In the genomic region with DNA sequence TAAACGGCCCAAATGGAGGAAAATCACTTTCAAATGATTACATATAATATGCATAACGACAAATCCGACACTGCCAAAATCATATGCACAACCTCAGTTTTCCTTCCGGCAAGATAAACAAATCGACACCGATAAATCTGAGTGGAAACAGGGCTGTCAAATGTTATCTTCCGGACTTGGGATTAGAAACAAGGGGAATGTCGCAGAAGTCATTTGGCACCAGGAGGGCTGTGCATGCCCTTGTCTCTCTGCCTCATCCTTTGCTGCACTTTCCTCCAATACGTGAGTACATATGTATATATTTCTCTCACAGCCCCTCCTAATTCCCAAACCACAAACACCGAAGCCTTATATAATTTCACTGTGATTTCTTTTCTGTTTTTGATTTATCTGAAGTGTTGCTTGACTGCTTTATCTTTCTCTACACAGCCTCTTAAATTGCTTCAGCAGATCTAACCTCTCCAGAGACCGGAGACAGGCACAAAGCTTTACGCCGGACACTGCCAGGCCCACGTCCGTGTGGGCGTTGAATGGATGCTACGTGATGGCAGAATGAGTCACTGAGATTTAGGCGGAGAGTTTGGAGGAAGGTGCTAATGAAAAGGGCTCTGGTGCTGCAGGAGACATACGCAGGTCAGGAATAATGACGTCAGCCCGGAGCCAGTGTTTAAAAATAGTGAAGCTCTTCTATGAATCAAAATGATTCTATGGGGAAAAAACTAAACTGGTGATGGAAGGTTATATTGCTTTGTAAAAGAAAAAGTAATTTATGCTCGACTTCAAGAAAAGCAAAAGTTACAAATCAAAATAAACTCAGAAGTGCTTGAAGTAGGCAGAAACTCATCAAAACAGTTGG, we compare ENCODE assay signal across 1 cellular context.
A peak's percentile ranks its signal among the peaks of the same experiment; 100 is the strongest.
TF ChIP-seq lines count a peak whose summit lies in the region.

No MANE protein-coding gene starts in this region.

TF ChIP-seq in PFSK-1, 5 proteins besides CTCF, POLR2A, EP300 and RAD21 (continued from another document):
- 0 out of 4 replicates have a peak, but pooled peaks of 1 of the 2 experiments have one; percentile 30 for TF ChIP-seq REST (IDR thresholded peaks at IDR 0.05; ENCODE audit: insufficient read depth in 1 of 2, low read depth in 2 of 2, low read length in 2 of 2)
- TF ChIP-seq FOXP2 (optimal IDR thresholded peaks at IDR 0.05; ENCODE audit: borderline replicate concordance, extremely low read depth, extremely low read length, insufficient read depth) = peak; percentile 60
